9 cellular contexts compared by ENCODE assay signal in genomic region chr6:165655191-165655590, GRCh38. TPM values are rescaled to one million over a fixed set of nuclear protein-coding genes. Genes with fewer than 3 reads are reported as not detected.
"Had no signal": no experiment of that assay in that cellular context is flagged by ENCODE, and none has a peak within 500 bp of the region (broad histone marks: within the 10 kb centered on the region; RNA-seq: fewer than 3 reads in every experiment).

No MANE protein-coding gene starts in this region.

- DNase-seq: GDM1, GF-D8 had no signal

- H3K4me3 ChIP-seq: GM12878 had no signal

- ATAC-seq: GM12878 had no signal

- FAIRE-seq: G401.6, GM12878, GM12891, GM12892, GM18507, GM19239 had no signal

RNA-seq across cellular contexts. Expression of gene PDE10A, which starts 7.8 kb away (rescaled TPM):
- total RNA-seq: G401 had no signal
